Comparison of ENCODE assay signal across 8 cellular contexts in the genomic region with DNA sequence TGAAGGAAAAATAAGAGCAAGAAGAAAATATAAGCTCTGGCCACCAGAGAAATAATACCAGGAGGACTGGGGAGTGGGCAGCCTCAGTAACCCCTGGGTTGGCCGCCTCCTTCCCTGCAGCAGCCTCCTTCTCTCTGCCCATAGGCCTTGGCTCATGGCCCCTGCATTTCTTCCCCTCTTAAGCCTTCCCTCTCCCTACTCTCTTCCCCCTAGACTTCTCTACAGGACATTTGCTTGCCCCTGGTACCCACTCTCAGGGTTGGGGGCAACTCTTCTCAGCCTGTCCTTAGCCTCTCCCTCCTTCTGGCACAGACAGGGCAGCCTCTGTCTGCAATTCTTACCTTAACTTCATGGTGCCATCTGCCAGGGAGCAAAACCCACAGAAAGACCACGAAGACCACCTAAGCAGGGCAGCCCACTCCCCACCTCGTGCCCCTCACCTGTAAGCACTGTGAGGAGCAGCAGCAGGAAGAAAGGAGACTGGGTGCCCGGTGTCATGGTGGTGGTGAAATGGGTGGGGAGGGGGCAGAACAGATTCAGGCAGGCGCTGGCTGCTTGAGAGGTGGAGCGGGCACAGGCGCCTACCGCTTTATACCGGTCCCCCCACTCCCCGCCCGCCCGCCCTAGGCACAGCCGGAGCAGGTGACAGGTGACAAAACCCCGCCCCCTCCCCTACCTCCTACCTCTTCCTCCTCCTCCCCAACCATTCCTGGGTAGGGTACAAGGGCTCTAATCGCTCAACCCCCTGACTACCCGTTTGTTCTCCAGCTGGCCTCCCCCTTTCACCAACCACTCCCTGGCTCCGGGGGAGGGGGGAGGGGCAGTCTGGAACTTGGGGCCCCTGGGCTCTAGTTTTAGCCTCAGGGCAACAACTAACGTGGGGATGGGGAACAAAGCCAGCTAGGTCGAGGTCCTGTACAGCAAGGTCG. TPM values are rescaled to one million over a fixed set of nuclear protein-coding genes. Genes with fewer than 3 reads are reported as not detected.
DNase-seq lines count a peak whose midpoint lies in the region; ATAC-seq and TF ChIP-seq lines count a peak whose summit lies in the region.

No MANE protein-coding gene starts in this region.

- WGBS in hepatocyte (ENCODE audit: low lambda C conversion rate, missing lambda C conversion rate) = 34% methylated on average over 7 of the region's 20 CpGs

- H3K27me3 ChIP-seq in hepatocyte (no peaks in the 10 kb centered on the region), skeletal muscle satellite cell (ENCODE audit: control insufficient read depth, insufficient read depth, low read length) (no peaks in the 10 kb centered on the region)

- CTCF ChIA-PET in activated naive CD4-positive, alpha-beta T cell treated with anti-CD3 and anti-CD28 coated beads, Interleukin-2, amount 10 ng/mL, durations not matched to agents 7 days and 5 days (lab: Charles Lee) = interaction anchor here (1.0 to 3.8 kb wide), 9 partner anchors 8 to 108 kb away, joined by 3 to 56 read pairs (median 5); partner anchors contain the start of genes KRTCAP2, MTX1, THBS3 and TRIM46

- H3K27ac Mint-ChIP-seq in activated naive CD4-positive, alpha-beta T cell treated with anti-CD3 and anti-CD28 coated beads, Interleukin-2, amount 10 ng/mL, durations not matched to agents 7 days and 5 days = peak overlapping the region; percentile 99

- no peaks in the 10 kb centered on the region for H3K9me3 ChIP-seq in hepatocyte (ENCODE audit: low read depth)
- H3K9me3 ChIP-seq in skeletal muscle satellite cell (replicated peaks; ENCODE audit: low read length) = no peaks in the 10 kb centered on the region

- ATAC-seq in HG03175 (IDR thresholded peaks at IDR 0.05; ENCODE audit: unreplicated experiment) = no peak

- peaks cover 19% of the 10 kb centered on the region for H3K4me1 ChIP-seq in hepatocyte (ENCODE audit: insufficient read depth)
- peaks cover 28% of the 10 kb centered on the region for H3K4me1 ChIP-seq in skeletal muscle satellite cell (ENCODE audit: control insufficient read depth, insufficient read depth, low read length)

- DNase-seq in DMS79 treated with DMSO at 0.1 percent for 48 hours (lab: John Stamatoyannopoulos, UW) = peak; percentile 77
- DNase-seq in NCI-H187 (lab: John Stamatoyannopoulos, UW) = peak; percentile 72 to 85
- DNase-seq in activated naive CD4-positive, alpha-beta T cell treated with anti-CD3 and anti-CD28 coated beads, Interleukin-2, amount 10 ng/mL, durations not matched to agents 7 days and 5 days = peak; percentile 70
- DNase-seq in hepatocyte (ENCODE audit: low spot score) = peak; percentile 73
- DNase-seq in hippocampal formation (lab: John Stamatoyannopoulos, UW) = no peak
- DNase-seq in NCI-H524 treated with DMSO at 0.1 percent for 48 hours (lab: John Stamatoyannopoulos, UW) = no peak

- H3K9me2 ChIP-seq in hepatocyte (replicated peaks; ENCODE audit: insufficient read depth) = no peaks in the 10 kb centered on the region

- H3K9ac ChIP-seq in skeletal muscle satellite cell (ENCODE audit: low read depth, low read length) = peak overlapping the region; percentile 88

- peak overlapping the region; percentile 58 for H2AFZ ChIP-seq in hepatocyte

- H3K27me3 Mint-ChIP-seq in activated naive CD4-positive, alpha-beta T cell treated with anti-CD3 and anti-CD28 coated beads, Interleukin-2, amount 10 ng/mL, durations not matched to agents 7 days and 5 days = no peaks in the 10 kb centered on the region

- peaks cover 45% of the 10 kb centered on the region for H3K4me1 Mint-ChIP-seq in activated naive CD4-positive, alpha-beta T cell treated with anti-CD3 and anti-CD28 coated beads, Interleukin-2, amount 10 ng/mL, durations not matched to agents 7 days and 5 days

- H3K4me2 ChIP-seq in hepatocyte (peak overlapping the region; percentile 86), skeletal muscle satellite cell (ENCODE audit: low read length) (peak overlapping the region; percentile 96)

- H3K9me3 Mint-ChIP-seq in activated naive CD4-positive, alpha-beta T cell treated with anti-CD3 and anti-CD28 coated beads, Interleukin-2, amount 10 ng/mL, durations not matched to agents 7 days and 5 days = no peaks in the 10 kb centered on the region

- H4K20me1 ChIP-seq in hepatocyte (ENCODE audit: insufficient read depth, poor library complexity, severe bottlenecking) = no peaks in the 10 kb centered on the region

- peak overlapping the region; percentile 83 for H3K4me3 Mint-ChIP-seq in activated naive CD4-positive, alpha-beta T cell treated with anti-CD3 and anti-CD28 coated beads, Interleukin-2, amount 10 ng/mL, durations not matched to agents 7 days and 5 days

- H3K79me2 ChIP-seq in hepatocyte = no peaks in the 10 kb centered on the region

- H3K27ac ChIP-seq in hepatocyte = peak overlapping the region; percentile 80

- peaks cover 20% of the 10 kb centered on the region for H3K36me3 Mint-ChIP-seq in activated naive CD4-positive, alpha-beta T cell treated with anti-CD3 and anti-CD28 coated beads, Interleukin-2, amount 10 ng/mL, durations not matched to agents 7 days and 5 days

- TF ChIP-seq CTCF in hepatocyte (IDR thresholded peaks at IDR 0.05; ENCODE audit: poor library complexity) = no peak

- H3K36me3 ChIP-seq in hepatocyte (replicated peaks; ENCODE audit: insufficient read depth, low read depth) = no peaks in the 10 kb centered on the region
- no peaks in the 10 kb centered on the region for H3K36me3 ChIP-seq in skeletal muscle satellite cell (ENCODE audit: insufficient read depth, low read length)

- no peak overlapping the region for H3K4me3 ChIP-seq in hepatocyte
- H3K4me3 ChIP-seq in skeletal muscle satellite cell (ENCODE audit: low read length) = peak overlapping the region; percentile 77

RNA-seq across cellular contexts. Expression of gene THBS3, which starts 15.1 kb away (rescaled TPM):
- 19.8 and 20.3 TPM in 2 replicates for total RNA-seq in hepatocyte
- 39.9 and 41.6 TPM in 2 replicates for polyA plus RNA-seq in hepatocyte
- total RNA-seq in skeletal muscle satellite cell (2012; rRNA removed) = 8.3 and 11.2 TPM in 2 replicates

RNA-seq across cellular contexts. Expression of gene MTX1, which starts 15.9 kb away (rescaled TPM):
- total RNA-seq in hepatocyte = 42.1 and 49.4 TPM in 2 replicates
- polyA plus RNA-seq in hepatocyte = 78.2 and 82.0 TPM in 2 replicates
- 52.4 and 56.3 TPM in 2 replicates for total RNA-seq in skeletal muscle satellite cell (2012; rRNA removed)

RNA-seq across cellular contexts. Expression of gene TRIM46, which starts 19.0 kb away (rescaled TPM):
- total RNA-seq in hepatocyte = 1.1 and 1.2 TPM in 2 replicates
- polyA plus RNA-seq in hepatocyte = 1.9 and 2.1 TPM in 2 replicates
- 3.0 and 3.5 TPM in 2 replicates for total RNA-seq in skeletal muscle satellite cell (2012; rRNA removed)

RNA-seq across cellular contexts. Expression of gene KRTCAP2, which starts 19.5 kb away (rescaled TPM):
- total RNA-seq in hepatocyte = 191 and 209 TPM in 2 replicates
- 440 and 454 TPM in 2 replicates for polyA plus RNA-seq in hepatocyte
- 109 and 185 TPM in 2 replicates for total RNA-seq in skeletal muscle satellite cell (2012; rRNA removed)

RNA-seq across cellular contexts. Expression of gene DPM3, which starts 52.3 kb away (rescaled TPM):
- 94.2 and 121 TPM in 2 replicates for total RNA-seq in hepatocyte
- 84.1 and 96.3 TPM in 2 replicates for polyA plus RNA-seq in hepatocyte
- 31.5 and 74.5 TPM in 2 replicates for total RNA-seq in skeletal muscle satellite cell (2012; rRNA removed)

Comparison
In these comparisons a context has a peak if more than half of its experiments do, and no peak if none do; other contexts are left out.
1. DNase-seq: peak in DMS79 treated with DMSO at 0.1 percent for 48 hours (single experiment), NCI-H187 (2 of 2), activated naive CD4-positive, alpha-beta T cell treated with anti-CD3 and anti-CD28 coated beads, Interleukin-2, amount 10 ng/mL, durations not matched to agents 7 days and 5 days (single experiment) and hepatocyte (single experiment); none in hippocampal formation (0 of 2) and NCI-H524 treated with DMSO at 0.1 percent for 48 hours (single experiment).